In the genomic region with DNA sequence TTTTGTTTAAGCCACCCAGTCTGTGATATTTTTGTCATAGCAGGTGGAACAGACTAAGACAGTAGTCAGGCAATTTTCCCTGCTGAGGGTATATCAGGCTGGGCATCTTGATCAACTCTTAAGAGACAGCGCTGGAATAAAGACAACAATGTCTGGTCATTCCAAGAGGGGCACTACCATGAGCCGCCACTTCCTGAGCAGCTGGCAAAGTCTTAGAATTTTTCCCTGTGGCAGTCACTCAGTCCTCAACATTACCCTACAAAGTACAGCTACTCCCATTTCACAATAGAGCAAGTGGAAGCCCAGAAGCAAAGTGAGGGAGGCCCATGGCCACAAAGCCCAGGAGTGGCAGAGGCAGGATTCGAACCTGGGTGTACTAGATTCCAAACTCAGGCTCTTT, we compare ENCODE assay signal across 13 cellular contexts.
"Had no signal": no experiment of that assay in that cellular context is flagged by ENCODE, and none has a peak within 500 bp of the region (broad histone marks: within the 10 kb centered on the region; RNA-seq: fewer than 3 reads in every experiment).

No MANE protein-coding gene starts in this region.

- H3K27me3 ChIP-seq: ascending aorta, esophagus squamous epithelium, foreskin keratinocyte, right lobe of liver had no signal

- H3K4me1 ChIP-seq: ascending aorta had no signal

- H3K36me3 ChIP-seq: right lobe of liver had no signal

- H3K27ac ChIP-seq: ascending aorta, foreskin keratinocyte, left ventricle myocardium inferior, right lobe of liver had no signal

- H3K9me3 ChIP-seq: ascending aorta, esophagus squamous epithelium, left ventricle myocardium inferior, right lobe of liver had no signal

- H3K27ac Mint-ChIP-seq: activated T-helper 1 cell treated with anti-CD3 and anti-CD28 coated beads, Interleukin-12 subunit alpha, Interleukin-12 subunit beta, Interleukin-2, Interleukin-4 antibody, amounts not matched to agents 30 ng/mL and 10 ng/mL and 1 ng/mL, durations not matched to agents 14 hours and 24 hours and 36 hours; T-cell had no signal

- H3K9me3 Mint-ChIP-seq: activated T-helper 1 cell treated with anti-CD3 and anti-CD28 coated beads, Interleukin-12 subunit alpha, Interleukin-12 subunit beta, Interleukin-2, Interleukin-4 antibody, amounts not matched to agents 30 ng/mL and 10 ng/mL and 1 ng/mL, durations not matched to agents 14 hours and 24 hours and 36 hours; nephron progenitor cell; T-cell had no signal

- DNase-seq: activated CD4-positive, CD25-positive, alpha-beta regulatory T cell treated with anti-CD3 and anti-CD28 coated beads, Interleukin-2, amount 50 U/mL, for 72 hours; activated naive CD4-positive, alpha-beta T cell; esophagus squamous epithelium; foreskin keratinocyte; left ventricle myocardium inferior; mesendoderm; nephron progenitor cell; right lobe of liver; stimulated activated naive CD8-positive, alpha-beta T cell treated with anti-CD3 and anti-CD28 coated beads, Interleukin-15, Interleukin-2, amounts not matched to agents 100 U/mL and 50 U/mL, for 24 hours; T-cell; T-helper 9 cell had no signal

- H3K4me3 ChIP-seq: ascending aorta, esophagus squamous epithelium, left ventricle myocardium inferior, right lobe of liver had no signal

- H3K4me1 Mint-ChIP-seq: nephron progenitor cell, T-cell had no signal

- ATAC-seq: foreskin keratinocyte; right lobe of liver; stimulated activated naive CD8-positive, alpha-beta T cell treated with anti-CD3 and anti-CD28 coated beads, Interleukin-15, Interleukin-2, amounts not matched to agents 100 U/mL and 50 U/mL, for 24 hours; T-cell had no signal

- H3K27me3 Mint-ChIP-seq: T-cell had no signal

- H3K4me3 Mint-ChIP-seq: activated T-helper 1 cell treated with anti-CD3 and anti-CD28 coated beads, Interleukin-12 subunit alpha, Interleukin-12 subunit beta, Interleukin-2, Interleukin-4 antibody, amounts not matched to agents 30 ng/mL and 10 ng/mL and 1 ng/mL, durations not matched to agents 14 hours and 24 hours and 36 hours; nephron progenitor cell; T-cell had no signal

- H3K36me3 Mint-ChIP-seq: T-cell had no signal
